1 cellular context compared by ENCODE assay signal in the genomic region with DNA sequence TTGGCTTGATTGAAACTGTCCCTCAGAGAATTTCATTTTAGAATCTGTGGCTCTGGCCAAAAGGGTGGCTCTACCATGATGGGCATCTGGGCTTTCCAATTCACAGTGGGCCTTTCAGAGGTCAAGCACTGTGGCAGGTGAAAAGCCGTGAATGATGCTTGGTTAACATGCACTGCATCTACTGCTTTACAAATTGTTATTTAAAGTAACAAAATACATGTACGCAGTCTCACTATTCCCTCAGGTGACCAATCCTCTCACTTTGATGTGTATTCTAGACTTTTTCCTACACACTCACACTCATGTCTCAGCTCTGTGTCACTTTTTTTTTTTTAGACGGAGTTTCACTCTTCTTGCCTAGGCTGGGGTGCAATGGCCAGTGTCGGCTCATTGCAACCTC.
TF ChIP-seq lines count a peak whose summit lies in the region.

No MANE protein-coding gene starts in this region.

TF ChIP-seq in IMR-90, 13 proteins besides CTCF, POLR2A, EP300 and RAD21:
- TF ChIP-seq CEBPB (IDR thresholded peaks at IDR 0.05; ENCODE audit: low read depth, low read length), result no peak
- TF ChIP-seq MAFK (IDR thresholded peaks at IDR 0.05; ENCODE audit: low read depth, low read length), result no peak
- no peak for TF ChIP-seq BHLHE40 (IDR thresholded peaks at IDR 0.05; ENCODE audit: low read depth, low read length)
- no peak for TF ChIP-seq RCOR1 (IDR thresholded peaks at IDR 0.05; ENCODE audit: insufficient replicate concordance, low read length)
- TF ChIP-seq RFX5 (IDR thresholded peaks at IDR 0.05; ENCODE audit: low read depth, low read length), result no peak
- TF ChIP-seq ELK1 (IDR thresholded peaks at IDR 0.05; ENCODE audit: borderline replicate concordance, low read depth, low read length), result no peak
- no peak for TF ChIP-seq NFE2L2 (IDR thresholded peaks at IDR 0.05; ENCODE audit: low read depth, low read length)
- TF ChIP-seq USF2 (IDR thresholded peaks at IDR 0.05; ENCODE audit: low read depth, low read length), result no peak
- TF ChIP-seq FOS (IDR thresholded peaks at IDR 0.05; ENCODE audit: low read depth, low read length), result no peak
- no peak for TF ChIP-seq SMC3 (IDR thresholded peaks at IDR 0.05; ENCODE audit: low read depth, low read length)
TF ChIP-seq in IMR-90: peak in this region for 0.
